16 cellular contexts compared by ENCODE assay signal in the genomic region with DNA sequence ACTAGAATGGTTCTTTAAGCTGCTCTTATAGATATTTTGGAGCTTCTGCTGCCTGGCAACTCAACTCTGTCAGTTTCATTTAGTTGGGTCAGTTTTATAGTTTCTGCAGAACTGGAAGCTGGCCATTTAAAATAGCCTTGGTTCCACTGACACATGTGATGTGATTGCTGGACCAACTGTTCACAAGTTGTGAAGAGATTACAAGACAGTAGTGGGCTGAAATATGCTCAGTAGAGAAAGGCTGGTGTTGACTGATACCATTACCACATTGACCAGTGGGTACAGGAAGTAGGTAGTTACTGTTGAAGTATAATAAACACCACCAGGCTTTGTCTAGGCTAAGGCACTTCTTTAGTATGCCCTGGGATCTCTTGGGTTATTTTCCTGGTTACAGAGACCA. TPM values are rescaled to one million over a fixed set of nuclear protein-coding genes. Genes with fewer than 3 reads are reported as not detected.
DNase-seq lines count a peak whose midpoint lies in the region; ATAC-seq and TF ChIP-seq lines count a peak whose summit lies in the region.
"Had no signal": no experiment of that assay in that cellular context is flagged by ENCODE, and none has a peak within 500 bp of the region (broad histone marks: within the 10 kb centered on the region; RNA-seq: fewer than 3 reads in every experiment).

No MANE protein-coding gene starts in this region.

- DNase-seq in NCI-H69 (lab: John Stamatoyannopoulos, UW), result peak; percentile 10
- DNase-seq in foreskin keratinocyte, result no peak
- DNase-seq in kidney tubule cell (ENCODE audit: low spot score), result no peak
- DNase-seq in SKM-1 treated with dmso at 0.1 percent for 144 hours (lab: John Stamatoyannopoulos, UW; ENCODE audit: unreplicated experiment), result no peak
- no peak for DNase-seq in activated effector memory CD4-positive, alpha-beta T cell treated with Interleukin-2 at 50 U/mL for 16 hours
- DNase-seq: activated naive CD4-positive, alpha-beta T cell treated with anti-CD3 and anti-CD28 coated beads, Interleukin-2, amount 50 U/mL, for 16 hours; caudate nucleus; DMS153; naive B cell; NCI-H1694; NCI-H774 had no signal

- no peak overlapping the region for H3K27ac ChIP-seq in foreskin keratinocyte
- H3K27ac ChIP-seq: vagina had no signal

- ATAC-seq in GM18505 (IDR thresholded peaks at IDR 0.05; ENCODE audit: unreplicated experiment) (peak; percentile 74), GM19397 (IDR thresholded peaks at IDR 0.05; ENCODE audit: unreplicated experiment) (peak; percentile 67), HG02943 (IDR thresholded peaks at IDR 0.05; ENCODE audit: low read depth, unreplicated experiment) (peak; percentile 78), foreskin keratinocyte (no peak)
- ATAC-seq: stimulated activated memory B cell treated with anti-CD40 and anti-IgM and Interleukin-4, amounts not matched to agents 10 μg/mL and 1 μg/mL and 100 μg/mL, for 72 hours had no signal

- TF ChIP-seq CTCF in foreskin keratinocyte (conservative IDR thresholded peaks at IDR 0.05), result no peak

- TF ChIP-seq POLR2A in GM18505 (IDR thresholded peaks at IDR 0.05; ENCODE audit: borderline replicate concordance, extremely low read depth, insufficient read depth, insufficient read length), result no peak

- H3K4me1 ChIP-seq in foreskin keratinocyte, result peaks cover 8% of the 10 kb centered on the region

- H3K27me3 ChIP-seq in foreskin keratinocyte, result no peaks in the 10 kb centered on the region
- H3K27me3 ChIP-seq: vagina had no signal

RNA-seq across cellular contexts. Expression of gene BCKDHB, which starts 39.0 kb away (rescaled TPM):
- 8.0 and 9.1 TPM in 2 replicates for total RNA-seq in foreskin keratinocyte
- 5.6 and 5.7 TPM in 2 replicates for polyA plus RNA-seq in foreskin keratinocyte
